ENCODE assay signal across 8 cellular contexts in genomic region chr20:50815162-50815989, GRCh38. TPM values are rescaled to one million over a fixed set of nuclear protein-coding genes. Genes with fewer than 3 reads are reported as not detected.
DNase-seq lines count a peak whose midpoint lies in the region; ATAC-seq lines count a peak whose summit lies in the region.

No MANE protein-coding gene starts in this region.

- H3K4me1 Mint-ChIP-seq in activated CD8-positive, alpha-beta memory T cell treated with anti-CD3 and anti-CD28 coated beads, Interleukin-2, amount 10 ng/mL, durations not matched to agents 7 days and 5 days, result peaks cover 64% of the 10 kb centered on the region

- no peak for DNase-seq in activated CD8-positive, alpha-beta memory T cell treated with anti-CD3 and anti-CD28 coated beads, Interleukin-2, amount 10 ng/mL, durations not matched to agents 7 days and 5 days
- no peak for DNase-seq in activated CD8-positive, alpha-beta memory T cell treated with anti-CD3 and anti-CD28 coated beads, Interleukin-2, amount 50 U/mL, for 4 hours
- DNase-seq in activated naive CD4-positive, alpha-beta T cell treated with anti-CD3 and anti-CD28 coated beads, Interleukin-2, amount 50 U/mL, for 72 hours (ENCODE audit: low spot score in 2 of 2), result peak in 1 of 2 donors; percentile 23
- no peak for DNase-seq in sciatic nerve (ENCODE audit: low spot score)
- no peak for DNase-seq in amygdala (lab: John Stamatoyannopoulos, UW)
- no peak for DNase-seq in glomerular visceral epithelial cell (ENCODE audit: extremely low spot score)

- intact Hi-C loops in sciatic nerve (cut with DNase I), result no loop called here

- H3K27me3 Mint-ChIP-seq in activated CD8-positive, alpha-beta memory T cell treated with anti-CD3 and anti-CD28 coated beads, Interleukin-2, amount 10 ng/mL, durations not matched to agents 7 days and 5 days, result no peaks in the 10 kb centered on the region

- peak overlapping the region; percentile 85 for H3K27ac Mint-ChIP-seq in activated CD8-positive, alpha-beta memory T cell treated with anti-CD3 and anti-CD28 coated beads, Interleukin-2, amount 10 ng/mL, durations not matched to agents 7 days and 5 days
- peak overlapping the region; percentile 82 to 95 for H3K27ac Mint-ChIP-seq in activated naive CD4-positive, alpha-beta T cell treated with anti-CD3 and anti-CD28 coated beads, Interleukin-2, amount 50 U/mL, for 72 hours

- H3K4me3 Mint-ChIP-seq in activated CD8-positive, alpha-beta memory T cell treated with anti-CD3 and anti-CD28 coated beads, Interleukin-2, amount 10 ng/mL, durations not matched to agents 7 days and 5 days, result peak overlapping the region; percentile 71

- CTCF ChIA-PET in activated CD8-positive, alpha-beta memory T cell treated with anti-CD3 and anti-CD28 coated beads, Interleukin-2, amount 10 ng/mL, durations not matched to agents 7 days and 5 days (lab: Charles Lee), result interaction anchor here (0.7 to 6.4 kb wide), 4 partner anchors 16 to 114 kb away, joined by 3 to 83 read pairs (median 20); partner anchors contain the start of genes ADNP and BCAS4

- H3K9me3 Mint-ChIP-seq in activated CD8-positive, alpha-beta memory T cell treated with anti-CD3 and anti-CD28 coated beads, Interleukin-2, amount 10 ng/mL, durations not matched to agents 7 days and 5 days (ENCODE audit: low read depth), result no peaks in the 10 kb centered on the region
- peaks cover 3 to 4% of the 10 kb centered on the region in 2 donors for H3K9me3 Mint-ChIP-seq in activated naive CD4-positive, alpha-beta T cell treated with anti-CD3 and anti-CD28 coated beads, Interleukin-2, amount 50 U/mL, for 72 hours

- ATAC-seq in activated CD8-positive, alpha-beta memory T cell treated with anti-CD3 and anti-CD28 coated beads, Interleukin-2, amount 10 ng/mL, durations not matched to agents 7 days and 5 days, result peak; percentile 13
- ATAC-seq in HG03378 (IDR thresholded peaks at IDR 0.05; ENCODE audit: unreplicated experiment) (peak; percentile 51), sciatic nerve (peak; percentile 67), GM18502 (IDR thresholded peaks at IDR 0.05; ENCODE audit: poor library complexity, unreplicated experiment) (no peak)
- peak; percentile 42 to 49 for ATAC-seq in activated naive CD4-positive, alpha-beta T cell treated with anti-CD3 and anti-CD28 coated beads, Interleukin-2, amount 50 U/mL, for 72 hours

- peaks cover 25% of the 10 kb centered on the region for H3K36me3 Mint-ChIP-seq in activated CD8-positive, alpha-beta memory T cell treated with anti-CD3 and anti-CD28 coated beads, Interleukin-2, amount 10 ng/mL, durations not matched to agents 7 days and 5 days
- peaks cover 11 to 14% of the 10 kb centered on the region in 2 donors for H3K36me3 Mint-ChIP-seq in activated naive CD4-positive, alpha-beta T cell treated with anti-CD3 and anti-CD28 coated beads, Interleukin-2, amount 50 U/mL, for 72 hours

RNA-seq across cellular contexts. Expression of gene BCAS4, which starts 20.5 kb away (rescaled TPM):
- 10 to 100 TPM; 37.6 to 44.8 TPM for total RNA-seq in activated CD8-positive, alpha-beta memory T cell treated with anti-CD3 and anti-CD28 coated beads, Interleukin-2, amount 10 ng/mL, durations not matched to agents 7 days and 5 days
- total RNA-seq in activated naive CD4-positive, alpha-beta T cell treated with anti-CD3 and anti-CD28 coated beads, Interleukin-2, amount 50 U/mL, for 72 hours, result 10 to 100 TPM; 12.6 to 19.3 TPM
- 4.8 TPM for total RNA-seq in sciatic nerve
